8 cellular contexts compared by ENCODE assay signal in genomic region chr12:69639400-69640016, GRCh38. TPM values are rescaled to one million over a fixed set of nuclear protein-coding genes. Genes with fewer than 3 reads are reported as not detected.
DNase-seq lines count a peak whose midpoint lies in the region; ATAC-seq and TF ChIP-seq lines count a peak whose summit lies in the region.

No MANE protein-coding gene starts in this region.

- peak; percentile 96 for TF ChIP-seq CTCF in AG09319 (IDR thresholded peaks at IDR 0.05; ENCODE audit: low read depth, low read length)

- peaks cover 2% of the 10 kb centered on the region for H3K27me3 Mint-ChIP-seq in activated CD4-positive, alpha-beta T cell treated with anti-CD3 and anti-CD28 coated beads, Interleukin-2, amount 10 ng/mL, durations not matched to agents 24 days and 14 days

- ATAC-seq in GM18511 (IDR thresholded peaks at IDR 0.05; ENCODE audit: unreplicated experiment) (peak; percentile 91), HG03039 (IDR thresholded peaks at IDR 0.05; ENCODE audit: unreplicated experiment) (peak; percentile 76)

- intact Hi-C loops in activated CD4-positive, alpha-beta T cell treated with anti-CD3 and anti-CD28 coated beads, Interleukin-2, amount 10 ng/mL, durations not matched to agents 24 days and 14 days (cut with micrococcal nuclease): loop anchor here (1.0 to 5.0 kb wide), 3 partner anchors 167 to 349 kb away; partner anchors contain the start of gene FRS2

- no peak overlapping the region for H3K4me3 Mint-ChIP-seq in activated CD4-positive, alpha-beta T cell treated with anti-CD3 and anti-CD28 coated beads, Interleukin-2, amount 10 ng/mL, durations not matched to agents 24 days and 14 days

- H3K4me1 Mint-ChIP-seq in activated CD4-positive, alpha-beta T cell treated with anti-CD3 and anti-CD28 coated beads, Interleukin-2, amount 10 ng/mL, durations not matched to agents 24 days and 14 days: peaks cover 2% of the 10 kb centered on the region

- no peaks in the 10 kb centered on the region for H3K36me3 Mint-ChIP-seq in activated CD4-positive, alpha-beta T cell treated with anti-CD3 and anti-CD28 coated beads, Interleukin-2, amount 10 ng/mL, durations not matched to agents 24 days and 14 days (ENCODE audit: low read depth)

- peak; percentile 24 for DNase-seq in AG09319 (ENCODE audit: extremely low read depth, low read depth)
- DNase-seq in NCI-H345 treated with DMSO at 0.1 percent for 48 hours (lab: John Stamatoyannopoulos, UW; ENCODE audit: unreplicated experiment): peak; percentile 24
- peak; percentile 88 for DNase-seq in activated CD4-positive, alpha-beta T cell treated with anti-CD3 and anti-CD28 coated beads, Interleukin-2, amount 10 ng/mL, durations not matched to agents 24 days and 14 days
- DNase-seq in dedifferentiated amniotic fluid mesenchymal stem cell (ENCODE audit: extremely low spot score): peak; percentile 48
- DNase-seq in medulla oblongata (ENCODE audit: extremely low spot score): peak; percentile 80
- DNase-seq in stimulated activated CD8-positive, alpha-beta memory T cell treated with anti-CD3 and anti-CD28 coated beads, Interleukin-2, amount 100 ng/mL, for 48 hours (ENCODE audit: low read depth in 2 of 2): peak; percentile 42

- no peaks in the 10 kb centered on the region for H3K9me3 Mint-ChIP-seq in activated CD4-positive, alpha-beta T cell treated with anti-CD3 and anti-CD28 coated beads, Interleukin-2, amount 10 ng/mL, durations not matched to agents 24 days and 14 days

- no peak overlapping the region for H3K27ac Mint-ChIP-seq in activated CD4-positive, alpha-beta T cell treated with anti-CD3 and anti-CD28 coated beads, Interleukin-2, amount 10 ng/mL, durations not matched to agents 24 days and 14 days

RNA-seq across cellular contexts. Expression of gene LRRC10, which starts 28.8 kb away (rescaled TPM):
- total RNA-seq in activated CD4-positive, alpha-beta T cell treated with anti-CD3 and anti-CD28 coated beads, Interleukin-2, amount 10 ng/mL, durations not matched to agents 24 days and 14 days: not detected in 2 replicates

RNA-seq across cellular contexts. Expression of gene CCT2, which starts 54.2 kb away (rescaled TPM):
- 490 and 511 TPM in 2 replicates for total RNA-seq in activated CD4-positive, alpha-beta T cell treated with anti-CD3 and anti-CD28 coated beads, Interleukin-2, amount 10 ng/mL, durations not matched to agents 24 days and 14 days

RNA-seq across cellular contexts. Expression of gene BEST3, which starts 59.6 kb away (rescaled TPM):
- total RNA-seq in activated CD4-positive, alpha-beta T cell treated with anti-CD3 and anti-CD28 coated beads, Interleukin-2, amount 10 ng/mL, durations not matched to agents 24 days and 14 days: not detected in 2 replicates

Comparison
In these comparisons a context has a peak if more than half of its experiments do, and no peak if none do; other contexts are left out.
1. Peak in every context shown above with its lines: DNase-seq and ATAC-seq.
2. DNase-seq: peak in every context shown above with its lines; median percentile 88 in activated CD4-positive, alpha-beta T cell treated with anti-CD3 and anti-CD28 coated beads, Interleukin-2, amount 10 ng/mL, durations not matched to agents 24 days and 14 days; 80 in medulla oblongata; 48 in dedifferentiated amniotic fluid mesenchymal stem cell; 42 in stimulated activated CD8-positive, alpha-beta memory T cell treated with anti-CD3 and anti-CD28 coated beads, Interleukin-2, amount 100 ng/mL, for 48 hours; 24 in AG09319; 24 in NCI-H345 treated with DMSO at 0.1 percent for 48 hours.